Comparison of ENCODE assay signal across 7 cellular contexts in the genomic region with DNA sequence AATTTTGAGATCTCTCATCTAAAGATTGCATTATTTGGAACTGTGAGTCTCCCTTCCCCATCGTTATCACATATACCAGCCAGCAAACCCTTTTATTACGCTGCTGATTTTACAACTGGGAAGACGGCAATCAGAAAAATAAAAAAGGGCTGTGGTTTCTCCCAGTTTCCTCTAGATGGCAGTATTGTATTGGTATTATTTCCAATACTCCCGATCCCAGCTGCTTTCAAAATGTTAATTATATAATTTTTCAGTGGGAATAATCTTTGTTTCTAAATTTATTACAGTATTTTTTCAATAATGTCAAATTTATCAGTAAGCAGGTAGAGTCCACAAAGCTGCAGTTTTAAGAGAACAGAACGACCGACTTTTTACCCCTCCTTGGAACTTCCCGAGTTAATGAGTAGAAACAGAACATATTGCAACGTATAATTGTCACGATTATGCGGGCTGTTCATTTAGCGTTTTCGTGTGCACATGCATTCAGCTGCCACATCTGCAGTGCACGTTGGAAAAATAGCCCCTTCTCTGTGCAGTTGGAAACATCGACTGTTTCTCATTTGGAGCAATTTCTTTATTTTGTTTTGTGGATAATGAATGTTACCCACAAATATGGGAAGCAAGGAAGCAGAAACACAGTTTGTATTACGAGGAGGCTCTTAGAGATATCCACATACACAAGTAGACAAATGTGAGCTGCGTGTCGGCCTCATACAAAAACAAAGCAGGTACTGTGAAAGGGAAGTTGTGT.
DNase-seq lines count a peak whose midpoint lies in the region; ATAC-seq, FAIRE-seq and TF ChIP-seq lines count a peak whose summit lies in the region.

No MANE protein-coding gene starts in this region.

- peaks cover 11 to 15% of the 10 kb centered on the region in 2 experiments for H3K4me1 ChIP-seq in neutrophil (ENCODE audit: control insufficient read depth in 1 of 2, insufficient read depth in 1 of 2, low read depth in 1 of 2, low read length in 1 of 2)

- H3K36me3 ChIP-seq in neutrophil: no peaks in the 10 kb centered on the region

- peak; percentile 59 for DNase-seq in ELR (ENCODE audit: low read depth)
- DNase-seq in HPDE6-E6E7 (ENCODE audit: extremely low spot score): peak; percentile 41
- DNase-seq in RCC 7860 (ENCODE audit: low spot score): peak; percentile 44
- DNase-seq in epidermal melanocyte (ENCODE audit: insufficient read length, low spot score): peak; percentile 69
- DNase-seq in activated CD4-positive, alpha-beta T cell treated with anti-CD3 and anti-CD28 coated beads, Interleukin-2, amount 50 U/mL, for 4 hours: no peak

- H3K27ac ChIP-seq in neutrophil: no peak overlapping the region

- peak; percentile 52 for FAIRE-seq in RCC 7860 (lab: Jason Lieb, UNC)

- no peak overlapping the region for H3K4me3 ChIP-seq in neutrophil (ENCODE audit: low read depth in 1 of 2, low read length in 1 of 2)

- TF ChIP-seq CTCF in neutrophil (IDR thresholded peaks at IDR 0.05): peak; percentile 76

- peaks cover 57% of the 10 kb centered on the region for H3K27me3 ChIP-seq in neutrophil

- ATAC-seq in GM18867 (IDR thresholded peaks at IDR 0.05; ENCODE audit: unreplicated experiment): no peak

- no peaks in the 10 kb centered on the region for H3K9me3 ChIP-seq in neutrophil

Comparison
In these comparisons a context has a peak if more than half of its experiments do, and no peak if none do; other contexts are left out.
1. DNase-seq: peak in ELR (single experiment), HPDE6-E6E7 (single experiment), RCC 7860 (single experiment) and epidermal melanocyte (single experiment); none in activated CD4-positive, alpha-beta T cell treated with anti-CD3 and anti-CD28 coated beads, Interleukin-2, amount 50 U/mL, for 4 hours (0 of 2).